In the genomic region with DNA sequence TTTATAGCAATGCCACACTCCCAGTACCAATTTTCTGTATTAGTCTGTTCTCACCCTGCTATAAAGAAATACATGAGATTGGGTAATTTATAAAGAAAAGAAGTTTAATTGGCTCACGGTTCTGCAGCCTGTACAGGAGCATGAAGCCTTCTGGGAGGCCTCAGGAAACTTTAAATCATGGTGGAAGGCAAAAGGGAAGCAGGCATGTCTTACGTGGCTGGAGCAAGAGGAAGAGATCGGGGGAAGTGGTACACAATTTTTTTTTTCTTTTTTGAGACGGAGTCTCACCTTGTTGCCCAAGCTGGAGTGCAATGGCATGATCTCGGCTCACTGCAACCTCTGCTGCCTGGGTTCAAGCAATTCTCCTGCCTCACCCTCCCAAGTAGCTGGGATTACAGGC, we compare ENCODE assay signal across 15 cellular contexts. TPM values are rescaled to one million over a fixed set of nuclear protein-coding genes. Genes with fewer than 3 reads are reported as not detected.
"Had no signal": no experiment of that assay in that cellular context is flagged by ENCODE, and none has a peak within 500 bp of the region (broad histone marks: within the 10 kb centered on the region; RNA-seq: fewer than 3 reads in every experiment).

No MANE protein-coding gene starts in this region.

RNA-seq across cellular contexts. Expression of a gene that starts 21.0 kb away (rescaled TPM):
- total RNA-seq: kidney; left colon; liver; naive thymus-derived CD8-positive, alpha-beta T cell; neural crest cell; osteocyte; posterior vena cava; psoas muscle; sigmoid colon; temporal lobe; tibial nerve; urinary bladder; vagina had no signal
- polyA plus RNA-seq: immature natural killer cell; liver; naive thymus-derived CD8-positive, alpha-beta T cell had no signal

RNA-seq across cellular contexts. Expression of a gene that starts 52.2 kb away (rescaled TPM):
- total RNA-seq: liver; lower lobe of right lung; naive thymus-derived CD8-positive, alpha-beta T cell; psoas muscle; tibial nerve had no signal
- polyA plus RNA-seq: immature natural killer cell; liver; naive thymus-derived CD8-positive, alpha-beta T cell had no signal
